ENCODE assay signal across 8 cellular contexts in the genomic region with DNA sequence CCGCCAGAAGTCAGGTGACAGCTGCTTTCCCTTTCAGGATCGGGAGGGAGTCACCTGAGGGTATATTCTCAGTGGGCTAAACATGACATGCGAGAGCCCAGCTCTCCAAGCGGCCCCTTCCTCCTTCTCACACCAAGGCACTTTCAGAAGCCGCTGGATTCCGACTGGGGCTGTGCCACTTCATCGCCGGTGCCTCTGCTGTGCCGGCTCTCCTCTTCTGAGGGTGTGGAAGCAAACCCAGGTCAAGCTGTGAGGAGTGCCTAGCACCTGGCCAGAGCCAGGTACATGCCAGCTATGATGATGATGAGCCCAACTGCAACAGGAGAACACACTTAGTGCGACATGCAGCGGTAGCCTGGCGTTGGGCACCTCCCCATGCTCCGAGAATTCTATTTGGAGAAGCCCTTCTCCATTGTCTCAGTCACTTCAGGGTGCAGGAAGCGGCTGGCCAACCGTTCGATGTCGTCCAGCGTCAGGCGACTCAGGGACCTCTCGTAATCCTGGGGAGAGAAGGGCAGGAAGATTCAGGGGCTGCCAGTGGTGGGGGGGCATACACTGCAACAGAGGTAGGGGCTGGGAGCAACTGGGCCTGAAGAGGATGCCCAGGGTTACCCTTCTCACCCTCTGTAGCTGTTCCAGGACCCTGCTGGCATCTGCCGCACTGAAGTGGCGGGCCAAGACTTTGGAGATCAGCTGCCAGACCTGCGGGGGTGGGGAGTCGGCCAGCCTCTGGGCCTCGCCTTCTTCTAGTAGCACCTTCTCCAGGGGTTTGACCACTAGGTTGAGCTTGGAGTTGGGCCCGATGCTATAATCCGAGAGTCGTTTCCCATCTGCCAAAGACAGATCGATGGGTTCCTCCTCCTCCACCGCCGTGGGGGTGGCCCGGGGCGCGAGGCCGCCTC. TPM values are rescaled to one million over a fixed set of nuclear protein-coding genes. Genes with fewer than 3 reads are reported as not detected.
DNase-seq lines count a peak whose midpoint lies in the region; ATAC-seq, FAIRE-seq and TF ChIP-seq lines count a peak whose summit lies in the region.

No MANE protein-coding gene starts in this region.

- no peak for FAIRE-seq in keratinocyte (lab: Jason Lieb, UNC)

- H3K27ac ChIP-seq in keratinocyte (ENCODE audit: control insufficient read depth, insufficient read depth, low read length) (no peak overlapping the region), testis (peak overlapping the region in 1 of 2 donors; percentile 72)

- peaks cover 16% of the 10 kb centered on the region for H3K36me3 Mint-ChIP-seq in T-helper 2 cell treated with Interferon-gamma antibody and Interleukin-4, amounts not matched to agents 5 μg/mL and 100 μg/mL, for 36 hours (ENCODE audit: low read depth)
- peaks cover 35% of the 10 kb centered on the region for H3K36me3 Mint-ChIP-seq in activated T-helper 17 cell treated with anti-CD3 and anti-CD28 coated beads, Interleukin-2, amount 50 U/mL, for 72 hours (ENCODE audit: low read depth)

- H3K4me3 Mint-ChIP-seq in T-helper 2 cell treated with Interferon-gamma antibody and Interleukin-4, amounts not matched to agents 5 μg/mL and 100 μg/mL, for 36 hours, result peak overlapping the region; percentile 70
- peak overlapping the region; percentile 66 for H3K4me3 Mint-ChIP-seq in activated T-helper 17 cell treated with anti-CD3 and anti-CD28 coated beads, Interleukin-2, amount 50 U/mL, for 72 hours

- H3K9me1 ChIP-seq in keratinocyte (ENCODE audit: control insufficient read depth, extremely low read depth, insufficient read depth, low read length), result no peaks in the 10 kb centered on the region

- H3K4me3 ChIP-seq in keratinocyte (ENCODE audit: control insufficient read depth in 2 of 3, extremely low read depth in 1 of 3, insufficient read depth in 2 of 3, low read depth in 1 of 3, low read length in 3 of 3) (peak overlapping the region; percentile 47 to 58 (median 55)), testis (peak overlapping the region; percentile 44 to 53)

- no peaks in the 10 kb centered on the region for H3K9me3 Mint-ChIP-seq in T-helper 2 cell treated with Interferon-gamma antibody and Interleukin-4, amounts not matched to agents 5 μg/mL and 100 μg/mL, for 36 hours
- H3K9me3 Mint-ChIP-seq in activated T-helper 17 cell treated with anti-CD3 and anti-CD28 coated beads, Interleukin-2, amount 50 U/mL, for 72 hours, result no peaks in the 10 kb centered on the region

- intact Hi-C loops in testis (cut with DNase I; ENCODE audit: low total_unique reads), result no loop called here

- H3K27me3 Mint-ChIP-seq in T-helper 2 cell treated with Interferon-gamma antibody and Interleukin-4, amounts not matched to agents 5 μg/mL and 100 μg/mL, for 36 hours (ENCODE audit: low read depth), result no peaks in the 10 kb centered on the region
- H3K27me3 Mint-ChIP-seq in activated T-helper 17 cell treated with anti-CD3 and anti-CD28 coated beads, Interleukin-2, amount 50 U/mL, for 72 hours, result no peaks in the 10 kb centered on the region

- H3K27me3 ChIP-seq in keratinocyte (ENCODE audit: control insufficient read depth, extremely low read depth, insufficient read depth, low read length) (no peaks in the 10 kb centered on the region), testis (no peaks in the 10 kb centered on the region)

- peak overlapping the region; percentile 70 for H3K4me2 ChIP-seq in keratinocyte (ENCODE audit: control insufficient read depth, extremely low read depth, insufficient read depth, low read depth, low read length)

- peak overlapping the region; percentile 60 for H3K9ac ChIP-seq in keratinocyte (ENCODE audit: control insufficient read depth, extremely low read depth, insufficient read depth, low read length)

- no peak overlapping the region for H2AFZ ChIP-seq in keratinocyte (ENCODE audit: control insufficient read depth, low read length)

- H3K9me3 ChIP-seq in keratinocyte (ENCODE audit: control insufficient read depth, low read depth, low read length) (no peaks in the 10 kb centered on the region), testis (no peaks in the 10 kb centered on the region)

- H3K4me1 ChIP-seq in keratinocyte (ENCODE audit: control insufficient read depth, extremely low read depth, insufficient read depth, low read length) (peaks cover 13% of the 10 kb centered on the region), testis (peaks cover 7% of the 10 kb centered on the region)

- DNase-seq in T-helper 2 cell treated with Interferon-gamma antibody and Interleukin-4, amounts not matched to agents 5 μg/mL and 100 μg/mL, for 36 hours (ENCODE audit: low spot score), result no peak
- DNase-seq in T-helper 2 cell (no peak), keratinocyte (ENCODE audit: low read depth, low spot score) (no peak), testis (no peak)

- no peaks in the 10 kb centered on the region for H4K20me1 ChIP-seq in keratinocyte (ENCODE audit: control insufficient read depth, extremely low read depth, insufficient read depth, low read length)

- H3K4me1 Mint-ChIP-seq in T-helper 2 cell treated with Interferon-gamma antibody and Interleukin-4, amounts not matched to agents 5 μg/mL and 100 μg/mL, for 36 hours (ENCODE audit: low read depth), result peaks cover 16% of the 10 kb centered on the region
- H3K4me1 Mint-ChIP-seq in activated T-helper 17 cell treated with anti-CD3 and anti-CD28 coated beads, Interleukin-2, amount 50 U/mL, for 72 hours, result peaks cover 8% of the 10 kb centered on the region

- H3K36me3 ChIP-seq in keratinocyte (ENCODE audit: control insufficient read depth in 2 of 2, extremely low read depth in 1 of 2, insufficient read depth in 2 of 2, low read length in 2 of 2) (peaks cover 5 to 8% of the 10 kb centered on the region in 2 experiments), testis (ENCODE audit: low read depth, missing control alignments) (no peaks in the 10 kb centered on the region)

- dilution Hi-C loops in keratinocyte (cut with MboI; ENCODE audit: extremely low pct_ligation_motif_present, low sequenced_read_pairs), result no loop called here

- no peak for ATAC-seq in activated T-helper 17 cell treated with anti-CD3 and anti-CD28 coated beads, Interleukin-2, amount 50 U/mL, for 72 hours (replicated peaks)
- ATAC-seq in HG02798 (IDR thresholded peaks at IDR 0.05; ENCODE audit: poor library complexity, unreplicated experiment) (no peak), GM19463 (IDR thresholded peaks at IDR 0.05; ENCODE audit: unreplicated experiment) (no peak), GM19452 (IDR thresholded peaks at IDR 0.05; ENCODE audit: unreplicated experiment) (no peak)

- 55% methylated on average over 26 of the region's 35 CpGs; no CpG with 5 or more reads in 1 of the 2 donors for WGBS in testis, 2 donors

- no peak for TF ChIP-seq CTCF in keratinocyte (optimal IDR thresholded peaks at IDR 0.05 in 1 of 3, IDR thresholded peaks at IDR 0.05 in 1 of 3, conservative IDR thresholded peaks at IDR 0.05 in 1 of 3; ENCODE audit: extremely low read depth in 1 of 3, insufficient read depth in 2 of 3, low read length in 3 of 3)
- no peak for TF ChIP-seq CTCF in testis (IDR thresholded peaks at IDR 0.05)

- H3K79me2 ChIP-seq in keratinocyte (ENCODE audit: control insufficient read depth, insufficient read depth, low read length), result peaks cover 11% of the 10 kb centered on the region

- H3K27ac Mint-ChIP-seq in T-helper 2 cell treated with Interferon-gamma antibody and Interleukin-4, amounts not matched to agents 5 μg/mL and 100 μg/mL, for 36 hours, result no peak overlapping the region
- no peak overlapping the region for H3K27ac Mint-ChIP-seq in activated T-helper 17 cell treated with anti-CD3 and anti-CD28 coated beads, Interleukin-2, amount 50 U/mL, for 72 hours

- no peak for TF ChIP-seq POLR2A in testis (IDR thresholded peaks at IDR 0.05)

RNA-seq across cellular contexts. Expression of a gene that starts 1.0 kb away (rescaled TPM):
- total RNA-seq in activated T-helper 17 cell treated with anti-CD3 and anti-CD28 coated beads, Interleukin-2, amount 50 U/mL, for 72 hours, result 10 to 100 TPM; 37.2 to 53.4 TPM
- polyA plus RNA-seq in keratinocyte (15.2 to 26.7 TPM (median 20.4 TPM) in 3 replicates), testis (ENCODE audit: insufficient read depth, low read depth, low replicate concordance) (13.3 TPM)
- 6.4 TPM for polyA plus RNA-seq in keratinocyte (2011; ENCODE audit: low read depth)
- polyA plus RNA-seq in keratinocyte (2011; cell fraction: cytosol; rRNA removed), result 17.7 and 25.1 TPM in 2 replicates
- polyA plus RNA-seq in keratinocyte (2011; cell fraction: nucleus; rRNA removed), result 10.3 and 13.2 TPM in 2 replicates
- polyA plus RNA-seq in keratinocyte (2012; ENCODE audit: low replicate concordance), result 16.5 and 25.0 TPM in 2 replicates
- polyA minus RNA-seq in keratinocyte, result 18.1 to 23.2 TPM (median 22.4 TPM) in 3 replicates
- 31.3 TPM for polyA minus RNA-seq in keratinocyte (2011; cell fraction: cytosol; rRNA and poly(A)+ RNA removed)
- 8.1 and 10.2 TPM in 2 replicates for polyA minus RNA-seq in keratinocyte (2011; cell fraction: nucleus; rRNA and poly(A)+ RNA removed)
- 10 to 100 TPM; 16.8 to 18.9 TPM for total RNA-seq in testis

RNA-seq across cellular contexts. Expression of a gene that starts 5.0 kb away (rescaled TPM):
- 10 to 100 TPM; 17.3 to 24.8 TPM for total RNA-seq in activated T-helper 17 cell treated with anti-CD3 and anti-CD28 coated beads, Interleukin-2, amount 50 U/mL, for 72 hours
- polyA plus RNA-seq in keratinocyte, result 8.1 to 15.9 TPM (median 15.0 TPM) in 3 replicates
- polyA plus RNA-seq in keratinocyte (2011; ENCODE audit: low read depth), result 4.8 TPM
- 8.3 and 17.7 TPM in 2 replicates for polyA plus RNA-seq in keratinocyte (2011; cell fraction: cytosol; rRNA removed)
- 9.8 and 14.2 TPM in 2 replicates for polyA plus RNA-seq in keratinocyte (2011; cell fraction: nucleus; rRNA removed)
- 21.3 and 30.3 TPM in 2 replicates for polyA plus RNA-seq in keratinocyte (2012; ENCODE audit: low replicate concordance)
- polyA minus RNA-seq in keratinocyte, result 11.3 to 18.4 TPM (median 17.8 TPM) in 3 replicates
- 27.4 TPM for polyA minus RNA-seq in keratinocyte (2011; cell fraction: cytosol; rRNA and poly(A)+ RNA removed)
- polyA minus RNA-seq in keratinocyte (2011; cell fraction: nucleus; rRNA and poly(A)+ RNA removed), result 11.1 and 13.3 TPM in 2 replicates
- total RNA-seq in testis, result 10 to 100 TPM; 25.0 to 26.5 TPM
- polyA plus RNA-seq in testis (ENCODE audit: insufficient read depth, low read depth, low replicate concordance), result 22.4 TPM

RNA-seq across cellular contexts. Expression of a gene that starts 6.3 kb away (rescaled TPM):
- 10 to 100 TPM; 37.4 to 47.9 TPM for total RNA-seq in activated T-helper 17 cell treated with anti-CD3 and anti-CD28 coated beads, Interleukin-2, amount 50 U/mL, for 72 hours
- polyA plus RNA-seq in keratinocyte (6.3 to 11.4 TPM (median 9.3 TPM) in 3 replicates), testis (ENCODE audit: insufficient read depth, low read depth, low replicate concordance) (12.4 TPM)
- 3.3 TPM for polyA plus RNA-seq in keratinocyte (2011; ENCODE audit: low read depth)
- 6.4 and 9.9 TPM in 2 replicates for polyA plus RNA-seq in keratinocyte (2011; cell fraction: cytosol; rRNA removed)
- 2.3 and 2.8 TPM in 2 replicates for polyA plus RNA-seq in keratinocyte (2011; cell fraction: nucleus; rRNA removed)
- polyA plus RNA-seq in keratinocyte (2012; ENCODE audit: low replicate concordance), result 13.8 and 14.4 TPM in 2 replicates
- 2.7 to 4.3 TPM (median 3.4 TPM) in 3 replicates for polyA minus RNA-seq in keratinocyte
- polyA minus RNA-seq in keratinocyte (2011; cell fraction: cytosol; rRNA and poly(A)+ RNA removed), result 14.6 TPM
- polyA minus RNA-seq in keratinocyte (2011; cell fraction: nucleus; rRNA and poly(A)+ RNA removed), result 1.4 TPM in 2 replicates
- total RNA-seq in testis, result 10 to 100 TPM; 29.1 to 30.9 TPM

RNA-seq across cellular contexts. Expression of a gene that starts 27.3 kb away (rescaled TPM):
- 10 to 100 TPM; 63.2 to 67.8 TPM for total RNA-seq in activated T-helper 17 cell treated with anti-CD3 and anti-CD28 coated beads, Interleukin-2, amount 50 U/mL, for 72 hours
- polyA plus RNA-seq in keratinocyte (7.6 to 14.2 TPM (median 13.0 TPM) in 3 replicates), testis (ENCODE audit: insufficient read depth, low read depth, low replicate concordance) (24.7 TPM)
- 4.0 TPM for polyA plus RNA-seq in keratinocyte (2011; ENCODE audit: low read depth)
- 4.0 and 5.3 TPM in 2 replicates for polyA plus RNA-seq in keratinocyte (2011; cell fraction: cytosol; rRNA removed)
- 71.8 and 104 TPM in 2 replicates for polyA plus RNA-seq in keratinocyte (2011; cell fraction: nucleus; rRNA removed)
- 11.7 and 20.8 TPM in 2 replicates for polyA plus RNA-seq in keratinocyte (2012; ENCODE audit: low replicate concordance)
- polyA minus RNA-seq in keratinocyte, result 21.9 to 111 TPM (median 32.0 TPM) in 3 replicates
- 8.8 TPM for polyA minus RNA-seq in keratinocyte (2011; cell fraction: cytosol; rRNA and poly(A)+ RNA removed)
- 47.2 and 62.8 TPM in 2 replicates for polyA minus RNA-seq in keratinocyte (2011; cell fraction: nucleus; rRNA and poly(A)+ RNA removed)
- 10 to 100 TPM; 37.3 to 63.5 TPM for total RNA-seq in testis

RNA-seq across cellular contexts. Expression of a gene that starts 30.6 kb away (rescaled TPM):
- 10 to 100 TPM; 24.5 to 25.4 TPM for total RNA-seq in activated T-helper 17 cell treated with anti-CD3 and anti-CD28 coated beads, Interleukin-2, amount 50 U/mL, for 72 hours
- 15.8 to 25.3 TPM (median 21.4 TPM) in 3 replicates for polyA plus RNA-seq in keratinocyte
- polyA plus RNA-seq in keratinocyte (2011; ENCODE audit: low read depth), result 19.8 TPM
- polyA plus RNA-seq in keratinocyte (2011; cell fraction: cytosol; rRNA removed), result 11.1 and 28.1 TPM in 2 replicates
- 29.6 and 37.3 TPM in 2 replicates for polyA plus RNA-seq in keratinocyte (2011; cell fraction: nucleus; rRNA removed)
- 24.7 and 30.7 TPM in 2 replicates for polyA plus RNA-seq in keratinocyte (2012; ENCODE audit: low replicate concordance)
- polyA minus RNA-seq in keratinocyte, result 10.1 to 21.9 TPM (median 15.6 TPM) in 3 replicates
- 34.1 TPM for polyA minus RNA-seq in keratinocyte (2011; cell fraction: cytosol; rRNA and poly(A)+ RNA removed)
- 8.4 and 12.6 TPM in 2 replicates for polyA minus RNA-seq in keratinocyte (2011; cell fraction: nucleus; rRNA and poly(A)+ RNA removed)
- 10 to 100 TPM; 24.7 to 41.1 TPM for total RNA-seq in testis
- polyA plus RNA-seq in testis (ENCODE audit: insufficient read depth, low read depth, low replicate concordance), result 24.0 TPM
